12 cellular contexts compared by ENCODE assay signal in genomic region chr6:110527516-110527915, GRCh38. TPM values are rescaled to one million over a fixed set of nuclear protein-coding genes. Genes with fewer than 3 reads are reported as not detected.
"Had no signal": no experiment of that assay in that cellular context is flagged by ENCODE, and none has a peak within 500 bp of the region (broad histone marks: within the 10 kb centered on the region; RNA-seq: fewer than 3 reads in every experiment).

No MANE protein-coding gene starts in this region.

- H3K4me3 Mint-ChIP-seq: activated naive CD8-positive, alpha-beta T cell treated with anti-CD3 and anti-CD28 coated beads for 36 hours; naive B cell; T-helper 1 cell treated with Interleukin-12 subunit alpha and Interleukin-12 subunit beta and Interleukin-4 antibody, amounts not matched to agents 30 μg/mL and 1 μg/mL, for 36 hours had no signal

- H3K79me2 ChIP-seq: hepatocyte, parathyroid adenoma had no signal

- H2AFZ ChIP-seq: hepatocyte, parathyroid adenoma had no signal

- DNase-seq: activated gamma-delta T cell; activated T-cell treated with anti-CD3 and anti-CD28 coated beads, Interleukin-2, amount 50 U/mL, for 1 hour had no signal

- H3K27me3 ChIP-seq: cardiac muscle cell, hepatocyte, stomach had no signal

- H3K9me3 Mint-ChIP-seq: activated naive CD8-positive, alpha-beta T cell treated with anti-CD3 and anti-CD28 coated beads for 36 hours; T-helper 1 cell treated with Interleukin-12 subunit alpha and Interleukin-12 subunit beta and Interleukin-4 antibody, amounts not matched to agents 30 μg/mL and 1 μg/mL, for 36 hours had no signal

- H3K27ac Mint-ChIP-seq: activated naive CD8-positive, alpha-beta T cell treated with anti-CD3 and anti-CD28 coated beads for 36 hours; naive B cell; T-helper 1 cell treated with Interleukin-12 subunit alpha and Interleukin-12 subunit beta and Interleukin-4 antibody, amounts not matched to agents 30 μg/mL and 1 μg/mL, for 36 hours had no signal

- H3K4me2 ChIP-seq: hepatocyte had no signal

- H3K27ac ChIP-seq: cardiac muscle cell, hepatocyte, parathyroid adenoma, stomach, thoracic aorta had no signal

- H3K36me3 Mint-ChIP-seq: activated naive CD8-positive, alpha-beta T cell treated with anti-CD3 and anti-CD28 coated beads for 36 hours; naive B cell had no signal

- H3K4me1 Mint-ChIP-seq: naive B cell had no signal

- H3K9ac ChIP-seq: parathyroid adenoma had no signal

- H3K36me3 ChIP-seq: cardiac muscle cell, stomach, thoracic aorta had no signal

- H3K4me3 ChIP-seq: cardiac muscle cell, hepatocyte, stomach, thoracic aorta had no signal

- H3K9me3 ChIP-seq: stomach, thoracic aorta had no signal

- H3K4me1 ChIP-seq: parathyroid adenoma had no signal

RNA-seq across cellular contexts. Expression of gene SLC22A16, which starts 51.1 kb away (rescaled TPM):
- total RNA-seq: activated naive CD8-positive, alpha-beta T cell treated with anti-CD3 and anti-CD28 coated beads for 36 hours; cardiac muscle cell; hepatocyte; ureter had no signal
- polyA plus RNA-seq: cardiac muscle cell, hepatocyte, liver had no signal
